In genomic region chr4:108008721-108009120, GRCh38 we compare ENCODE assay signal across 2 cellular contexts.
TF ChIP-seq lines count a peak whose summit lies in the region.

No MANE protein-coding gene starts in this region.

TF ChIP-seq in IMR-90, 13 proteins besides CTCF, POLR2A, EP300 and RAD21 (continued from another document):
- TF ChIP-seq ELK1 (IDR thresholded peaks at IDR 0.05; ENCODE audit: borderline replicate concordance, low read depth, low read length), result no peak
- peak; percentile 94 for TF ChIP-seq CEBPB (IDR thresholded peaks at IDR 0.05; ENCODE audit: low read depth, low read length)
- TF ChIP-seq MAFK (IDR thresholded peaks at IDR 0.05; ENCODE audit: low read depth, low read length), result no peak
- TF ChIP-seq SMC3 (IDR thresholded peaks at IDR 0.05; ENCODE audit: low read depth, low read length), result no peak
- TF ChIP-seq CHD1 (IDR thresholded peaks at IDR 0.05; ENCODE audit: low read depth, low read length), result no peak
- peak; percentile 90 for TF ChIP-seq BHLHE40 (IDR thresholded peaks at IDR 0.05; ENCODE audit: low read depth, low read length)
- TF ChIP-seq FOS (IDR thresholded peaks at IDR 0.05; ENCODE audit: low read depth, low read length), result 0 out of 2 replicates have a peak, but pooled peaks have one; percentile 24

TF ChIP-seq in liver, 16 proteins besides CTCF, POLR2A, EP300 and RAD21 (continued from another document):
- peak; percentile 42 for TF ChIP-seq REST (IDR thresholded peaks at IDR 0.05)
TF ChIP-seq in liver: peak in this region for 9.
